8 cellular contexts compared by ENCODE assay signal in genomic region chr22:49703990-49704344, GRCh38.
"Had no signal": no experiment of that assay in that cellular context is flagged by ENCODE, and none has a peak within 500 bp of the region (broad histone marks: within the 10 kb centered on the region; RNA-seq: fewer than 3 reads in every experiment).

No MANE protein-coding gene starts in this region.

- H2AFZ ChIP-seq: GM23338 had no signal

- ATAC-seq: GM23338 had no signal

- H3K4me2 ChIP-seq: GM23338 had no signal

- FAIRE-seq: H1, H54, HTR-8/SVneo had no signal

- H3K4me3 ChIP-seq: GM23338 had no signal

- DNase-seq: H9, HCEC 1CT, IMR-90, KBM-7 had no signal
